ENCODE assay signal across 7 cellular contexts in genomic region chr4:4430492-4431195, GRCh38. TPM values are rescaled to one million over a fixed set of nuclear protein-coding genes. Genes with fewer than 3 reads are reported as not detected.
DNase-seq lines count a peak whose midpoint lies in the region; ATAC-seq, FAIRE-seq and TF ChIP-seq lines count a peak whose summit lies in the region.

No MANE protein-coding gene starts in this region.

- no peak for TF ChIP-seq POLR2A in H54 (IDR thresholded peaks at IDR 0.05; ENCODE audit: low read depth, low read length)

- H3K9me3 ChIP-seq in upper lobe of right lung = no peaks in the 10 kb centered on the region

- H3K4me3 ChIP-seq in WI38 (ENCODE audit: low read depth, low read length) = no peak overlapping the region
- no peak overlapping the region for H3K4me3 ChIP-seq in upper lobe of right lung

- ATAC-seq in upper lobe of right lung = peak; percentile 69

- TF ChIP-seq CTCF in GM10248 (IDR thresholded peaks at IDR 0.05; ENCODE audit: control extremely low read depth, extremely low read depth, low read depth, missing control alignments) = peak; percentile 67
- peak; percentile 86 for TF ChIP-seq CTCF in WI38 (IDR thresholded peaks at IDR 0.05; ENCODE audit: low read depth, low read length)
- TF ChIP-seq CTCF in upper lobe of right lung (IDR thresholded peaks at IDR 0.05) = peak; percentile 45

- no peak for FAIRE-seq in H54 (lab: Jason Lieb, UNC)

- POLR2A ChIA-PET in GM10248 (lab: Yijun Ruan, JAX) = no interaction called here

- CTCF ChIA-PET in GM10248 (lab: Yijun Ruan, JAX) = interaction anchor here (0.7 to 2.9 kb wide), 9 partner anchors 10 to 179 kb away, joined by 3 to 15 read pairs (median 6); no protein-coding TSS in a partner anchor

- H3K36me3 ChIP-seq in upper lobe of right lung = peaks cover 50% of the 10 kb centered on the region

- peak; percentile 58 for DNase-seq in GM10248 (ENCODE audit: extremely low spot score)
- DNase-seq in H54 (ENCODE audit: insufficient read length, low spot score) = peak; percentile 55
- DNase-seq in NCI-H1105 treated with DMSO at 0.1 percent for 48 hours (lab: John Stamatoyannopoulos, UW) = peak; percentile 4
- peak; percentile 34 for DNase-seq in effector CD8-positive, alpha-beta T cell (lab: John Stamatoyannopoulos, UW)
- peak; percentile 97 for DNase-seq in myocyte (ENCODE audit: low read depth)
- no peak for DNase-seq in upper lobe of right lung

- H3K27ac ChIP-seq in upper lobe of right lung = no peak overlapping the region

- H3K27me3 ChIP-seq in upper lobe of right lung = no peaks in the 10 kb centered on the region

- intact Hi-C loops in upper lobe of right lung (cut with DNase I) = no loop called here

- H3K4me1 ChIP-seq in upper lobe of right lung = no peaks in the 10 kb centered on the region

RNA-seq across cellular contexts. Expression of gene NSG1, which starts 43.7 kb away (rescaled TPM):
- total RNA-seq in myocyte (0.27 TPM in 1 of 2 replicates, not detected in the other), upper lobe of right lung (1.5 TPM)
- polyA plus RNA-seq in myocyte (2012) = 0.16 TPM
